20 cellular contexts compared by ENCODE assay signal in the genomic region with DNA sequence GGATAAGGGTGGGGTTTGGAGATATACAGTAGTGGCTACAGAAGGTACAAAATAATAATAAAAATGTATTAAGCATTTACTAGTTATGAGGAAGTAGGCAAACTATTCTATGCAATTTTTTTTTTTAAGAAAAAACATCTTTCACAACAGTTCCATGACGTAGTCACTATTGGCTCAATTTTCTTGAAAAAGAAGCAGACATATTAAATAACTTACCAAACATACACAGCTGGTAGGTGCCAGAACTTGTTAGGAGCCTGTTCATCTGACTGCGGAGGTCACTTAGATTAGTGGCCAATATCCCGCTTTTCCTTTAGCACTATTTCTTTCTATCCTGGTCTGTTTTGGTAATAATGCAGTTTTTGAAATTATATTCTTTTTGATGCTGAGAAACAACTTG.
A peak's percentile ranks its signal among the peaks of the same experiment; 100 is the strongest.
DNase-seq lines count a peak whose midpoint lies in the region; FAIRE-seq and TF ChIP-seq lines count a peak whose summit lies in the region.
"Had no signal": no experiment of that assay in that cellular context is flagged by ENCODE, and none has a peak within 500 bp of the region (broad histone marks: within the 10 kb centered on the region; RNA-seq: fewer than 3 reads in every experiment).

No MANE protein-coding gene starts in this region.

- H3K4me2 ChIP-seq in endothelial cell of umbilical vein (ENCODE audit: insufficient read depth, low read length): no peak overlapping the region
- no peak overlapping the region for H3K4me2 ChIP-seq in mesenchymal stem cell (ENCODE audit: low read length, poor library complexity, severe bottlenecking)
- H3K4me2 ChIP-seq: PC-9 had no signal

- H3K27ac ChIP-seq in ACC112 (ENCODE audit: low read depth, low read length) (peak overlapping the region; percentile 89), ascending aorta (peak overlapping the region; percentile 26 to 38), endothelial cell of umbilical vein (ENCODE audit: insufficient read depth, low read depth, low read length) (peak overlapping the region; percentile 50), mesenchymal stem cell (ENCODE audit: low read length, poor library complexity, severe bottlenecking) (peak overlapping the region; percentile 72)
- H3K27ac ChIP-seq: PC-9, RWPE1, SJCRH30 had no signal

- no peak overlapping the region for H2BK12ac ChIP-seq in mesenchymal stem cell (ENCODE audit: low read length in 2 of 2)

- H3K79me2 ChIP-seq in ACC112 (ENCODE audit: control insufficient read depth, insufficient read depth, low read length, unreplicated experiment) (no peaks in the 10 kb centered on the region), endothelial cell of umbilical vein (ENCODE audit: control insufficient read depth, insufficient read depth, low read length) (no peaks in the 10 kb centered on the region)

- H2BK15ac ChIP-seq in mesenchymal stem cell (ENCODE audit: low read depth, poor library complexity, severe bottlenecking): no peak overlapping the region

- no peak overlapping the region for H2BK5ac ChIP-seq in mesenchymal stem cell (ENCODE audit: low read depth, low read length, poor library complexity, severe bottlenecking)

- no peak overlapping the region for H3K14ac ChIP-seq in mesenchymal stem cell (ENCODE audit: low read length in 2 of 2)

- H3K9me1 ChIP-seq in endothelial cell of umbilical vein (replicated peaks; ENCODE audit: control insufficient read depth, extremely low read depth, insufficient read depth, low read length): no peaks in the 10 kb centered on the region

- H3K36me3 ChIP-seq in ACC112 (ENCODE audit: insufficient read depth, low read length) (no peaks in the 10 kb centered on the region), ascending aorta (no peaks in the 10 kb centered on the region), endothelial cell of umbilical vein (ENCODE audit: control insufficient read depth in 2 of 2, extremely low read depth in 1 of 2, insufficient read depth in 2 of 2, low read length in 2 of 2) (no peaks in the 10 kb centered on the region), mesenchymal stem cell (ENCODE audit: control insufficient read depth in 1 of 2, insufficient read depth in 2 of 2, low read depth in 1 of 2, low read length in 2 of 2) (no peaks in the 10 kb centered on the region)
- H3K36me3 ChIP-seq: SJCRH30 had no signal

- H2AFZ ChIP-seq in ACC112 (ENCODE audit: low read length, unreplicated experiment) (peak overlapping the region; percentile 32), endothelial cell of umbilical vein (ENCODE audit: low read depth, low read length) (no peak overlapping the region), mesenchymal stem cell (ENCODE audit: low read depth, low read length) (no peak overlapping the region)

- peak overlapping the region; percentile 37; the same call in 1 of the 2 replicates for H3K4me3 ChIP-seq in ACC112 (ENCODE audit: low read depth, low read length)
- no peak overlapping the region for H3K4me3 ChIP-seq in ascending aorta
- no peak overlapping the region for H3K4me3 ChIP-seq in endothelial cell of umbilical vein (replicated peaks in 1 of 3; ENCODE audit: insufficient read depth in 1 of 3, low read depth in 1 of 3, low read length in 3 of 3)
- H3K4me3 ChIP-seq in mesenchymal stem cell (ENCODE audit: insufficient read depth in 1 of 2, low read depth in 1 of 2, low read length in 2 of 2): no peak overlapping the region
- H3K4me3 ChIP-seq: PC-9, SJCRH30 had no signal

- H3K27me3 ChIP-seq in ACC112 (ENCODE audit: insufficient read depth, low read length): no peaks in the 10 kb centered on the region
- no peaks in the 10 kb centered on the region for H3K27me3 ChIP-seq in ascending aorta
- H3K27me3 ChIP-seq in endothelial cell of umbilical vein (ENCODE audit: control insufficient read depth in 2 of 2, insufficient read depth in 2 of 2, low read length in 2 of 2): no peaks in the 10 kb centered on the region
- H3K27me3 ChIP-seq in mesenchymal stem cell (ENCODE audit: control insufficient read depth in 1 of 2, insufficient read depth in 1 of 2, low read length in 2 of 2): no peaks in the 10 kb centered on the region
- H3K27me3 ChIP-seq: SJCRH30 had no signal

- H3K9me3 ChIP-seq in ascending aorta: no peaks in the 10 kb centered on the region
- H3K9me3 ChIP-seq in endothelial cell of umbilical vein (replicated peaks; ENCODE audit: control insufficient read depth, insufficient read depth, low read length): no peaks in the 10 kb centered on the region
- no peaks in the 10 kb centered on the region for H3K9me3 ChIP-seq in mesenchymal stem cell (ENCODE audit: control insufficient read depth, low read length)
- H3K9me3 ChIP-seq: SJCRH30 had no signal

- no peak overlapping the region for H3K18ac ChIP-seq in mesenchymal stem cell (ENCODE audit: low read depth in 1 of 2, low read length in 2 of 2)

- dilution Hi-C loops in endothelial cell of umbilical vein (cut with MboI; ENCODE audit: extremely low pct_ligation_motif_present, low sequenced_read_pairs): no loop called here

- no peak for TF ChIP-seq CTCF in ascending aorta (IDR thresholded peaks at IDR 0.05)
- TF ChIP-seq CTCF in endothelial cell of umbilical vein (IDR thresholded peaks at IDR 0.05; ENCODE audit: extremely low read depth in 1 of 2, insufficient read depth in 1 of 2, low read depth in 1 of 2, low read length in 2 of 2): no peak

- DNase-seq in ascending aorta (ENCODE audit: low spot score in 2 of 2) (no peak), endothelial cell of umbilical vein (ENCODE audit: low read depth, low spot score) (no peak), mesenchymal stem cell (no peak), erythroblast (lab: John Stamatoyannopoulos, UW) (no peak), mucosa of gallbladder (ENCODE audit: low spot score) (no peak), DMS114 treated with DMSO at 0.1 percent for 48 hours (lab: John Stamatoyannopoulos, UW; ENCODE audit: unreplicated experiment) (no peak), COLO829 (ENCODE audit: low spot score) (no peak)
- DNase-seq: 8988T, COR-L47, DMS153, GDM1, Kasumi-1, NCI-H187 treated with DMSO at 0.1 percent for 48 hours, NCI-H524, NCI-H82, SJCRH30 had no signal

- no peak overlapping the region for H4K8ac ChIP-seq in mesenchymal stem cell (ENCODE audit: low read length)

- no peak overlapping the region for H4K91ac ChIP-seq in mesenchymal stem cell (ENCODE audit: low read length)

- H2BK120ac ChIP-seq in mesenchymal stem cell (ENCODE audit: low read depth, low read length): no peak overlapping the region

- no peak for FAIRE-seq in endothelial cell of umbilical vein (lab: Jason Lieb, UNC)
- FAIRE-seq: HTR-8/SVneo had no signal

- no peaks in the 10 kb centered on the region for H4K20me1 ChIP-seq in endothelial cell of umbilical vein (replicated peaks; ENCODE audit: control insufficient read depth, extremely low read depth, insufficient read depth, low read length)

- WGBS in mesenchymal stem cell: 95% methylated on average over 1 of the region's 3 CpGs

- no peak overlapping the region for H3K4ac ChIP-seq in mesenchymal stem cell (ENCODE audit: low read depth in 1 of 2, low read length in 2 of 2)

- no peak for TF ChIP-seq POLR2A in endothelial cell of umbilical vein (IDR thresholded peaks at IDR 0.05; ENCODE audit: low read depth, low read length)
- TF ChIP-seq POLR2A in erythroblast (IDR thresholded peaks at IDR 0.05; ENCODE audit: low read length): no peak

- no peak overlapping the region for H2AK5ac ChIP-seq in mesenchymal stem cell (ENCODE audit: low read length, severe bottlenecking)

- H3K4me1 ChIP-seq in ACC112 (ENCODE audit: control insufficient read depth, insufficient read depth, low read length, unreplicated experiment): peaks cover 16% of the 10 kb centered on the region
- peaks cover 4 to 18% of the 10 kb centered on the region in 2 donors for H3K4me1 ChIP-seq in ascending aorta
- peaks cover 12% of the 10 kb centered on the region for H3K4me1 ChIP-seq in endothelial cell of umbilical vein (ENCODE audit: control insufficient read depth, extremely low read depth, insufficient read depth, low read length)
- H3K4me1 ChIP-seq in mesenchymal stem cell (ENCODE audit: control insufficient read depth, insufficient read depth, low read depth, low read length): no peaks in the 10 kb centered on the region
- H3K4me1 ChIP-seq: SJCRH30 had no signal

- H3K9ac ChIP-seq in endothelial cell of umbilical vein (replicated peaks; ENCODE audit: extremely low read depth, insufficient read depth, low read length): peak overlapping the region; percentile 1
- peak overlapping the region; percentile 86 for H3K9ac ChIP-seq in mesenchymal stem cell (ENCODE audit: low read length)

- CTCF ChIA-PET in endothelial cell of umbilical vein (lab: Charles Lee): no interaction called here

- no peaks in the 10 kb centered on the region for H3K79me1 ChIP-seq in mesenchymal stem cell (replicated peaks; ENCODE audit: low read length, poor library complexity, severe bottlenecking)

- no peak overlapping the region for H3K23ac ChIP-seq in mesenchymal stem cell (ENCODE audit: low read length in 2 of 2)

- POLR2A ChIA-PET in endothelial cell of umbilical vein (lab: Charles Lee): no interaction called here

- intact Hi-C loops in ascending aorta (cut with DNase I) (no loop called here), endothelial cell of umbilical vein (cut with micrococcal nuclease) (loop anchor here (5.0 kb wide), 1 partner anchor 220 kb away; no protein-coding TSS in a partner anchor)

- no TSS peak for BruUV-seq in endothelial cell of umbilical vein (replicated peaks; lab: Mats Ljungman, UMichigan)

TF ChIP-seq in endothelial cell of umbilical vein, 7 proteins besides CTCF, POLR2A, EP300 and RAD21:
- no peak for TF ChIP-seq EZH2 (IDR thresholded peaks at IDR 0.05; ENCODE audit: borderline replicate concordance, low read depth, low read length, severe bottlenecking)
- TF ChIP-seq, protein P1, sequence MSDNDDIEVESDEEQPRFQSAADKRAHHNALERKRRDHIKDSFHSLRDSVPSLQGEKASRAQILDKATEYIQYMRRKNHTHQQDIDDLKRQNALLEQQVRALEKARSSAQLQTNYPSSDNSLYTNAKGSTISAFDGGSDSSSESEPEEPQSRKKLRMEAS (IDR thresholded peaks at IDR 0.05; ENCODE audit: insufficient read depth, insufficient read length): no peak
- no peak for TF ChIP-seq POLR2AphosphoS5 (IDR thresholded peaks at IDR 0.05; ENCODE audit: insufficient read depth, low read depth, low read length)
- TF ChIP-seq GATA2 (IDR thresholded peaks at IDR 0.05; ENCODE audit: insufficient read depth, insufficient read length, low read depth, low read length): no peak
- TF ChIP-seq MYC (IDR thresholded peaks at IDR 0.05; ENCODE audit: low read depth, low read length): no peak
- TF ChIP-seq FOS (IDR thresholded peaks at IDR 0.05; ENCODE audit: borderline replicate concordance, insufficient read depth, low read length): no peak

Comparison
In these comparisons a context has a peak if more than half of its experiments do, and no peak if none do; other contexts are left out.
1. H3K27ac ChIP-seq: peak in every context shown above with its lines; median percentile 89 in ACC112; 72 in mesenchymal stem cell; 50 in endothelial cell of umbilical vein; 32 in ascending aorta.